ENCODE assay signal across 1 cellular context in the genomic region with DNA sequence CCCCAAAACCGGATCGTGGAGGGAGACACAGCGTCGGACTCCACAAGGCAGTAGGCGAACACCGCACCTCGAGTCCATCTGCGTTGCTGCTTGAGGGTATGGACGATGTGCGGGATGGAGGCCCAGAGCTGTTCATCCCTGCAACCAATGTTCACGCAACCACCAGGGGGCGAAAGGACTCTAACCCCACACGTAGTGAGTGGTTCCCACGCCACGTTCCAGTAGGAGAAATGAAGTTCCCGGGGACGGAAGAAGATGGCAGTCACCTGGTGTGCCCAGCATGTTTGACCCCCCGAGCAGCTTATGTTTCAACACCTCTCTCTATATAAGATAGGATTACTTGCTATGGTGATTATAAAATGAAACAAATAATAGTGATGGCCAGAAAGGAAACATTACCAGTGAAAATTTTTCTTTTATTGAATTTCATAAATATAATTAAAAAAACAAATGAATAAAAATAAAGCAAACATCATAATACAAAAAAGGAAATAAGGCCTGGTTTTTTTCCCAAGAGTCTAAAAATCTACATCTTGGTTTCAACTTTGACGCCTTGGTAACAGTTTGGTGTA.
A peak's percentile ranks its signal among the peaks of the same experiment; 100 is the strongest.
TF ChIP-seq lines count a peak whose summit lies in the region.

No MANE protein-coding gene starts in this region.

TF ChIP-seq in HCT116, 20 proteins besides CTCF, POLR2A, EP300 and RAD21 (continued from another document):
- TF ChIP-seq, protein P1, sequence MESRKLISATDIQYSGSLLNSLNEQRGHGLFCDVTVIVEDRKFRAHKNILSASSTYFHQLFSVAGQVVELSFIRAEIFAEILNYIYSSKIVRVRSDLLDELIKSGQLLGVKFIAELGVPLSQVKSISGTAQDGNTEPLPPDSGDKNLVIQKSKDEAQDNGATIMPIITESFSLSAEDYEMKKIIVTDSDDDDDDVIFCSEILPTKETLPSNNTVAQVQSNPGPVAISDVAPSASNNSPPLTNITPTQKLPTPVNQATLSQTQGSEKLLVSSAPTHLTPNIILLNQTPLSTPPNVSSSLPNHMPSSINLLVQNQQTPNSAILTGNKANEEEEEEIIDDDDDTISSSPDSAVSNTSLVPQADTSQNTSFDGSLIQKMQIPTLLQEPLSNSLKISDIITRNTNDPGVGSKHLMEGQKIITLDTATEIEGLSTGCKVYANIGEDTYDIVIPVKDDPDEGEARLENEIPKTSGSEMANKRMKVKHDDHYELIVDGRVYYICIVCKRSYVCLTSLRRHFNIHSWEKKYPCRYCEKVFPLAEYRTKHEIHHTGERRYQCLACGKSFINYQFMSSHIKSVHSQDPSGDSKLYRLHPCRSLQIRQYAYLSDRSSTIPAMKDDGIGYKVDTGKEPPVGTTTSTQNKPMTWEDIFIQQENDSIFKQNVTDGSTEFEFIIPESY (IDR thresholded peaks at IDR 0.05; ENCODE audit: extremely low read depth, insufficient replicate concordance, low read length): no peak
- no peak for TF ChIP-seq SP1 (IDR thresholded peaks at IDR 0.05; ENCODE audit: low read depth)
- peak; percentile 20 for TF ChIP-seq TCF7L2 (IDR thresholded peaks at IDR 0.05; ENCODE audit: borderline replicate concordance, extremely low read depth, insufficient read depth, insufficient read length)
- no peak for TF ChIP-seq SRF (IDR thresholded peaks at IDR 0.05; ENCODE audit: low read depth)
- peak; percentile 76 for TF ChIP-seq YY1 (IDR thresholded peaks at IDR 0.05; ENCODE audit: extremely low read depth, insufficient replicate concordance, low read depth, low read length)
- no peak for TF ChIP-seq SIN3A (IDR thresholded peaks at IDR 0.05; ENCODE audit: low read depth)
- no peak for TF ChIP-seq POLR2AphosphoS5 (IDR thresholded peaks at IDR 0.05; ENCODE audit: low read depth, low read length)
